In the genomic region with DNA sequence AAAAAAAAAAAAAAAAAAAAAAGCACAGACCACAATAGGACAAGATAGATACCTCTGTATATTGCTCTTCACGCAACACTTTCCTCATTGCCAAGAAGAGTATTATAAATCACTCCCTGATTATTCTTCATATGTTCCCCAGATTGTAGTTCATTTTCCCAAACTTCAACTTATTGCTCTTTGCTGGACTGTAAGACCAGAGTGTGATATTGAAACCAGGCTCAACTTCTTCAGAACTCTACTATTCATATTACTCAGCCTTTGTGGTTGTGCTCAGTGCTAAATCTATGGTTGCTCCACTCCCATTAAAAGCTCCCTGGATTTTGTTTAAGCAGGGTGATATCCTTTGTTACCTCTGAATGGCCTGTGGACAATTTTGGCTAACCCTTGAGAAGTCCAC, we compare ENCODE assay signal across 18 cellular contexts.
"Had no signal": no experiment of that assay in that cellular context is flagged by ENCODE, and none has a peak within 500 bp of the region (broad histone marks: within the 10 kb centered on the region; RNA-seq: fewer than 3 reads in every experiment).

No MANE protein-coding gene starts in this region.

- H3K27ac ChIP-seq: coronary artery, dorsolateral prefrontal cortex, esophagus squamous epithelium, foreskin keratinocyte, gastroesophageal sphincter, heart left ventricle, hepatocyte, left lung, lower lobe of right lung had no signal

- DNase-seq: dermis blood vessel endothelial cell; dorsolateral prefrontal cortex; effector CD4-positive, alpha-beta T cell; effector memory CD4-positive, alpha-beta T cell; esophagus squamous epithelium; foreskin keratinocyte; heart left ventricle; hypothalamus; immature natural killer cell; left cardiac atrium; left lung; left ventricle myocardium superior; lower lobe of right lung; mesenchymal stem cell; mucosa of descending colon had no signal

- H3K4me1 ChIP-seq: esophagus squamous epithelium, foreskin keratinocyte, gastroesophageal sphincter, heart left ventricle, left lung, lower lobe of right lung had no signal

- H3K9me3 ChIP-seq: esophagus squamous epithelium, left lung, lower lobe of right lung, mucosa of descending colon had no signal

- H3K27me3 ChIP-seq: dorsolateral prefrontal cortex, esophagus squamous epithelium, foreskin keratinocyte, gastroesophageal sphincter, heart left ventricle, hepatocyte, left lung had no signal

- H3K4me3 ChIP-seq: coronary artery, dorsolateral prefrontal cortex, esophagus squamous epithelium, gastroesophageal sphincter, heart left ventricle, hepatocyte, left lung, lower lobe of right lung, mucosa of descending colon had no signal

- H3K36me3 ChIP-seq: esophagus squamous epithelium, gastroesophageal sphincter, heart left ventricle, left lung, lower lobe of right lung had no signal

- H3K4me2 ChIP-seq: hepatocyte had no signal

- H2AFZ ChIP-seq: hepatocyte had no signal

- H3K79me2 ChIP-seq: hepatocyte had no signal
